8 cellular contexts compared by ENCODE assay signal in genomic region chr5:139439013-139439903, GRCh38. TPM values are rescaled to one million over a fixed set of nuclear protein-coding genes. Genes with fewer than 3 reads are reported as not detected.
A peak's percentile ranks its signal among the peaks of the same experiment; 100 is the strongest.
DNase-seq lines count a peak whose midpoint lies in the region; ATAC-seq and TF ChIP-seq lines count a peak whose summit lies in the region.

Gene DNAJC18 (minus strand): TSS chr5:139439525. CDS start chr5:139439445, 80 bp downstream.

- peaks cover 10% of the 10 kb centered on the region for H3F3A ChIP-seq in SK-N-SH (replicated peaks; ENCODE audit: insufficient read depth)

- H3K36me3 ChIP-seq in SK-N-SH (replicated peaks in 1 of 2; ENCODE audit: control insufficient read depth in 1 of 2, insufficient read depth in 2 of 2, low read length in 1 of 2) = peaks cover 0 to 9% of the 10 kb centered on the region in 2 experiments

- H2AFZ ChIP-seq in SK-N-SH (ENCODE audit: low read depth) = peak within 1 kb of the TSS; percentile 94

- WGBS in SK-N-SH (ENCODE audit: low lambda C conversion rate) = 1% methylated on average over 17 of the region's 49 CpGs

- H3K79me2 ChIP-seq in SK-N-SH (ENCODE audit: insufficient read depth) = no peaks in the 10 kb centered on the region

- POLR2A ChIA-PET in SK-N-SH (lab: Yijun Ruan, JAX) = interaction anchor here (0.6 to 1.3 kb wide), 7 partner anchors 9 to 122 kb away, joined by 3 to 8 read pairs (median 6); partner anchors contain the start of genes SPATA24 and UBE2D2

- H3K4me3 ChIP-seq in SK-N-SH (ENCODE audit: low read depth in 2 of 2, low read length in 1 of 2) = peak within 1 kb of the TSS; percentile 69 to 90

- TF ChIP-seq CTCF in SK-N-SH (IDR thresholded peaks at IDR 0.05) = no peak

- TF ChIP-seq EP300 in SK-N-SH (IDR thresholded peaks at IDR 0.05; ENCODE audit: borderline replicate concordance in 1 of 2, low read depth in 1 of 2, low read length in 1 of 2) = no peak

- CTCF ChIA-PET in SK-N-SH (lab: Yijun Ruan, JAX) = interaction anchor here (0.8 to 1.4 kb wide), 5 partner anchors 17 to 74 kb away, joined by 3 to 8 read pairs (median 3); partner anchors contain the start of gene SPATA24

- no peaks in the 10 kb centered on the region for H3K9me3 ChIP-seq in SK-N-SH

- peak within 1 kb of the TSS; percentile 97 for H3K4me2 ChIP-seq in SK-N-SH

- TF ChIP-seq RAD21 in SK-N-SH (IDR thresholded peaks at IDR 0.05; ENCODE audit: low read length) = 0 out of 2 replicates have a peak, but pooled peaks have one; percentile 4

- H3K27ac ChIP-seq in SK-N-SH (ENCODE audit: low read depth in 2 of 2, low read length in 1 of 2) (peak within 1 kb of the TSS; percentile 88 to 89), temporal lobe (ENCODE audit: low read depth, low read length) (peak within 1 kb of the TSS; percentile 91)

- no peaks in the 10 kb centered on the region for H3K27me3 ChIP-seq in SK-N-SH (ENCODE audit: insufficient read depth)

- H3K4me1 ChIP-seq in SK-N-SH (ENCODE audit: control insufficient read depth in 1 of 2, insufficient read depth in 2 of 2, low read depth in 1 of 2, low read length in 1 of 2) = peaks cover 10% of the 10 kb centered on the region in 2 experiments; a peak in 3 of 4 replicates

- no peaks in the 10 kb centered on the region for H4K20me1 ChIP-seq in SK-N-SH (ENCODE audit: insufficient read depth)

- peak; percentile 88 for ATAC-seq in HG02571 (IDR thresholded peaks at IDR 0.05; ENCODE audit: unreplicated experiment)

- H3K9ac ChIP-seq in SK-N-SH = peak within 1 kb of the TSS; percentile 96

- DNase-seq in GM04504 (ENCODE audit: low read depth) = peak; percentile 72
- DNase-seq in NCI-H1092 treated with DMSO at 0.1 percent for 48 hours (lab: John Stamatoyannopoulos, UW) = peak; percentile 86
- peak; percentile 95 for DNase-seq in SK-N-SH
- DNase-seq in activated naive CD4-positive, alpha-beta T cell treated with anti-CD3 and anti-CD28 coated beads, Interleukin-2, amount 50 U/mL, for 16 hours = peak; percentile 92
- DNase-seq in globus pallidus (ENCODE audit: low spot score) = peak; percentile 94
- DNase-seq in nucleus accumbens (lab: John Stamatoyannopoulos, UW) = peak; percentile 69 to 98 (median 91)

- H3K9me2 ChIP-seq in SK-N-SH = no peaks in the 10 kb centered on the region

TF ChIP-seq in SK-N-SH, 30 proteins besides CTCF, POLR2A, EP300 and RAD21:
- TF ChIP-seq YY1 (IDR thresholded peaks at IDR 0.05; ENCODE audit: low read depth) (peak; percentile 79), MAX (IDR thresholded peaks at IDR 0.05; ENCODE audit: low read depth) (peak; percentile 77; the same call in 1 of the 2 replicates), IRF3 (IDR thresholded peaks at IDR 0.05; ENCODE audit: low read depth, low read length) (no peak), REST (IDR thresholded peaks at IDR 0.05; ENCODE audit: low read depth, low read length) (0 out of 2 replicates have a peak, but pooled peaks have one; percentile 2), RCOR1 (IDR thresholded peaks at IDR 0.05; ENCODE audit: low read length) (0 out of 2 replicates have a peak, but pooled peaks have one; percentile 26), TAF1 (IDR thresholded peaks at IDR 0.05; ENCODE audit: borderline replicate concordance, low read depth, low read length) (peak; percentile 54; the same call in 1 of the 2 replicates), USF2 (IDR thresholded peaks at IDR 0.05; ENCODE audit: borderline replicate concordance, low read depth, low read length) (no peak), JUND (IDR thresholded peaks at IDR 0.05) (no peak), CHD2 (IDR thresholded peaks at IDR 0.05; ENCODE audit: low read length, partially characterized antibody) (peak; percentile 62), GATA2 (CRISPR knock-in tag; IDR thresholded peaks at IDR 0.05) (peak; percentile 89), NRF1 (IDR thresholded peaks at IDR 0.05; ENCODE audit: low read depth, low read length) (no peak), MXI1 (IDR thresholded peaks at IDR 0.05; ENCODE audit: low read depth, low read length) (no peak), TCF12 (IDR thresholded peaks at IDR 0.05) (peak; percentile 16; the same call in 1 of the 2 replicates), ZBTB33 (IDR thresholded peaks at IDR 0.05; ENCODE audit: borderline replicate concordance, low read depth) (no peak), POLR2AphosphoS5 (IDR thresholded peaks at IDR 0.05; ENCODE audit: low read depth, low read length) (peak; percentile 68)
TF ChIP-seq in SK-N-SH: peak in this region for 9.

RNA-seq across cellular contexts. Expression of gene DNAJC18, which starts in this region (rescaled TPM):
- polyA plus RNA-seq in SK-N-SH (2012; rRNA removed) = 7.4 and 10.3 TPM in 2 replicates
- polyA plus RNA-seq in SK-N-SH (2012; cell fraction: cytosol; rRNA removed) = 10.7 and 14.5 TPM in 2 replicates
- polyA plus RNA-seq in SK-N-SH (2012; cell fraction: nucleus; rRNA removed) = 3.1 and 7.3 TPM in 2 replicates
- 45.2 TPM for total RNA-seq in temporal lobe

Comparison
In these comparisons a context has a peak if more than half of its experiments do, and no peak if none do; other contexts are left out.
1. Peak in every context shown above with its lines: DNase-seq, ATAC-seq, H3K4me3 ChIP-seq and H3K27ac ChIP-seq.